ENCODE assay signal across 9 cellular contexts in the genomic region with DNA sequence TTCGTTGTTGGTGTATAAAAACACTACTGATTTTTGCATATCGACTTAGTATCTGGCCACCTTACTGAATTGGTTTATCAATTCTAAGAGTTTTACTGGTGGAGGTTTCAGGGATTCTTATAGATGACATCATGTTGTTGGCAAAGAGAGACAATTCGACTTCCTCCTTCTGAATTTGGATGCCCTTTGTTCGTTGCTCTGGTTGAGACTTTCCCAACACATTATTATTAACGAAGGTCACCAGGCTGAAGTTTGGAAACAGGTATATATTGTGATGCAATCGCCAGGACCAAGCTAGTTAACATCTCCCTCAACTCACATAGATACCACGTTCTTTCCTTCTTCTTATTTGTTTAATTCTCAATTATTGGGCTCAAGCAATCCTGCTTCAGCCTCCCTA. TPM values are rescaled to one million over a fixed set of nuclear protein-coding genes. Genes with fewer than 3 reads are reported as not detected.
"Had no signal": no experiment of that assay in that cellular context is flagged by ENCODE, and none has a peak within 500 bp of the region (broad histone marks: within the 10 kb centered on the region; RNA-seq: fewer than 3 reads in every experiment).

No MANE protein-coding gene starts in this region.

- H3K4me3 ChIP-seq: GM23338 had no signal

- H3K4me2 ChIP-seq: GM23338 had no signal

- DNase-seq: H9, HCEC 1CT, HFFc6, KG1 had no signal

- H3K27ac ChIP-seq: HL-60 had no signal

- ATAC-seq: GM23338 had no signal

- H2AFZ ChIP-seq: GM23338 had no signal

RNA-seq across cellular contexts. Expression of a gene that starts 2.1 kb away (rescaled TPM):
- total RNA-seq: H1, H9, HT1080 had no signal
- polyA plus RNA-seq: GM23338, H1 had no signal

RNA-seq across cellular contexts. Expression of a gene that starts 2.4 kb away (rescaled TPM):
- total RNA-seq: GM23338, H1, H9, HFFc6, HT1080 had no signal
- polyA plus RNA-seq: GM23338, H1, IgD-negative memory B cell had no signal

RNA-seq across cellular contexts. Expression of a gene that starts 23.9 kb away (rescaled TPM):
- total RNA-seq: GM23338, H1, H9, HFFc6, HT1080 had no signal
- polyA plus RNA-seq: GM23338, IgD-negative memory B cell had no signal
